Comparison of ENCODE assay signal across 26 cellular contexts in genomic region chr9:68877219-68877618, GRCh38.
"Had no signal": no experiment of that assay in that cellular context is flagged by ENCODE, and none has a peak within 500 bp of the region (broad histone marks: within the 10 kb centered on the region; RNA-seq: fewer than 3 reads in every experiment).

No MANE protein-coding gene starts in this region.

- H3K9me3 ChIP-seq: lower lobe of right lung, mucosa of descending colon, ovary, right atrium auricular region, right lobe of liver, stomach, testis, thyroid gland, transverse colon, upper lobe of left lung, vagina had no signal

- DNase-seq: hypothalamus; kidney glomerular epithelial cell; left cardiac atrium; lower lobe of right lung; midbrain; mucosa of descending colon; naive thymus-derived CD4-positive, alpha-beta T cell; ovary; right lobe of liver; stimulated activated CD4-positive, alpha-beta T cell treated with anti-CD3 and anti-CD28 coated beads, Interleukin-12 subunit alpha, Interleukin-12 subunit beta, amount 100 ng/mL, for 4 hours; stimulated activated CD4-positive, alpha-beta T cell treated with anti-CD3 and anti-CD28 coated beads, Interleukin-15, amount 100 ng/mL, for 24 hours; stimulated activated CD4-positive, alpha-beta T cell treated with anti-CD3 and anti-CD28 coated beads, Interleukin-2, amount 100 ng/mL, for 24 hours; stimulated activated CD4-positive, alpha-beta T cell treated with anti-CD3 and anti-CD28 coated beads, Interleukin-4, amount 100 ng/mL, for 1 hour; stimulated activated naive B cell treated with anti-CD40 and anti-IgM and Interleukin-4, amounts not matched to agents 10 μg/mL and 1 μg/mL and 100 μg/mL, for 72 hours; stimulated activated naive CD8-positive, alpha-beta T cell treated with anti-CD3 and anti-CD28 coated beads, Interleukin-15, Interleukin-2, amounts not matched to agents 100 U/mL and 50 U/mL, for 24 hours; stomach; testis; thyroid gland; transverse colon; upper lobe of left lung had no signal

- H3K27me3 Mint-ChIP-seq: progenitor cell of endocrine pancreas; stimulated activated naive B cell treated with anti-CD40 and anti-IgM and Interleukin-4, amounts not matched to agents 10 μg/mL and 1 μg/mL and 100 μg/mL, for 72 hours had no signal

- H3K27ac Mint-ChIP-seq: naive thymus-derived CD4-positive, alpha-beta T cell; natural killer cell treated with Interleukin-12 subunit alpha and Interleukin-12 subunit beta and Interleukin-15 and Interleukin-18, amount 100 ng/mL, for 72 hours; progenitor cell of endocrine pancreas; stimulated activated naive B cell treated with anti-CD40 and anti-IgM and Interleukin-4, amounts not matched to agents 10 μg/mL and 1 μg/mL and 100 μg/mL, for 72 hours had no signal

- H3K9me3 Mint-ChIP-seq: naive thymus-derived CD4-positive, alpha-beta T cell; natural killer cell treated with Interleukin-12 subunit alpha and Interleukin-12 subunit beta and Interleukin-15 and Interleukin-18, amount 100 ng/mL, for 72 hours; stimulated activated naive B cell treated with anti-CD40 and anti-IgM and Interleukin-4, amounts not matched to agents 10 μg/mL and 1 μg/mL and 100 μg/mL, for 72 hours had no signal

- H3K4me3 Mint-ChIP-seq: naive thymus-derived CD4-positive, alpha-beta T cell; natural killer cell treated with Interleukin-12 subunit alpha and Interleukin-12 subunit beta and Interleukin-15 and Interleukin-18, amount 100 ng/mL, for 72 hours; stimulated activated naive B cell treated with anti-CD40 and anti-IgM and Interleukin-4, amounts not matched to agents 10 μg/mL and 1 μg/mL and 100 μg/mL, for 72 hours had no signal

- H3K36me3 ChIP-seq: lower lobe of right lung, ovary, right atrium auricular region, right lobe of liver, stomach, thyroid gland, transverse colon, upper lobe of left lung, vagina had no signal

- ATAC-seq: left cardiac atrium; left lobe of liver; lower lobe of right lung; mucosa of descending colon; naive thymus-derived CD4-positive, alpha-beta T cell; natural killer cell treated with Interleukin-12 subunit alpha and Interleukin-12 subunit beta and Interleukin-15 and Interleukin-18, amount 100 ng/mL, for 72 hours; right lobe of liver; stimulated activated naive B cell treated with anti-CD40 and anti-IgM and Interleukin-4, amounts not matched to agents 10 μg/mL and 1 μg/mL and 100 μg/mL, for 72 hours; stimulated activated naive CD8-positive, alpha-beta T cell treated with anti-CD3 and anti-CD28 coated beads, Interleukin-15, Interleukin-2, amounts not matched to agents 100 U/mL and 50 U/mL, for 24 hours had no signal

- H3K27ac ChIP-seq: lower lobe of right lung, ovary, right lobe of liver, skin epidermis, stomach, thyroid gland, transverse colon, upper lobe of left lung, vagina had no signal

- H3K4me1 ChIP-seq: right lobe of liver, thyroid gland, vagina had no signal

- H3K36me3 Mint-ChIP-seq: natural killer cell treated with Interleukin-12 subunit alpha and Interleukin-12 subunit beta and Interleukin-15 and Interleukin-18, amount 100 ng/mL, for 72 hours had no signal

- H3K4me3 ChIP-seq: lower lobe of right lung, mucosa of descending colon, ovary, right atrium auricular region, right lobe of liver, skin epidermis, stomach, testis, thyroid gland, transverse colon, upper lobe of left lung, vagina had no signal

- H3K27me3 ChIP-seq: ovary, right atrium auricular region, right lobe of liver, stomach, testis, thyroid gland, transverse colon, upper lobe of left lung, vagina had no signal

- H3K4me1 Mint-ChIP-seq: stimulated activated naive B cell treated with anti-CD40 and anti-IgM and Interleukin-4, amounts not matched to agents 10 μg/mL and 1 μg/mL and 100 μg/mL, for 72 hours had no signal
